22 cellular contexts compared by ENCODE assay signal in genomic region chr18:74268175-74268574, GRCh38. TPM values are rescaled to one million over a fixed set of nuclear protein-coding genes. Genes with fewer than 3 reads are reported as not detected.
DNase-seq lines count a peak whose midpoint lies in the region; ATAC-seq and TF ChIP-seq lines count a peak whose summit lies in the region.
"Had no signal": no experiment of that assay in that cellular context is flagged by ENCODE, and none has a peak within 500 bp of the region (broad histone marks: within the 10 kb centered on the region; RNA-seq: fewer than 3 reads in every experiment).

No MANE protein-coding gene starts in this region.

- H3K4me3 Mint-ChIP-seq in GM23338: no peak overlapping the region
- H3K4me3 Mint-ChIP-seq in naive B cell: no peak overlapping the region
- no peak overlapping the region for H3K4me3 Mint-ChIP-seq in stimulated activated naive B cell treated with anti-CD40 and anti-IgM and Interleukin-4, amounts not matched to agents 10 μg/mL and 1 μg/mL and 100 μg/mL, for 72 hours

- H3K4me1 ChIP-seq in GM23338 (ENCODE audit: insufficient read depth): no peaks in the 10 kb centered on the region; the same call in 1 of the 2 replicates

- DNase-seq in GM23338 (ENCODE audit: low spot score) (no peak), left lobe of liver (ENCODE audit: low spot score) (peak; percentile 47), naive B cell (no peak), AG08396 (ENCODE audit: low spot score) (no peak), middle frontal gyrus (ENCODE audit: extremely low spot score, low spot score) (no peak)
- no peak for DNase-seq in stimulated activated naive B cell treated with anti-CD40 and anti-IgM and Interleukin-4, amounts not matched to agents 10 μg/mL and 1 μg/mL and 100 μg/mL, for 72 hours
- DNase-seq: BE2C, EL, GM23248, HCEC 1CT, KG1, NCI-H1092, NCI-H1436, NCI-H187 treated with DMSO at 0.1 percent for 48 hours, NCI-H2227 treated with DMSO at 0.1 percent for 48 hours, NCI-H748 treated with DMSO at 0.1 percent for 48 hours, PC-9, SHP77 treated with DMSO at 0.1 percent for 48 hours had no signal

- H3K4me2 ChIP-seq in GM23338: no peak overlapping the region
- H3K4me2 ChIP-seq: PC-9 had no signal

- H3K4me3 ChIP-seq in GM23338: no peak overlapping the region
- H3K4me3 ChIP-seq: GM23248, PC-9 had no signal

- no peaks in the 10 kb centered on the region for H3K9me3 Mint-ChIP-seq in GM23338
- H3K9me3 Mint-ChIP-seq in naive B cell: no peaks in the 10 kb centered on the region
- no peaks in the 10 kb centered on the region for H3K9me3 Mint-ChIP-seq in stimulated activated naive B cell treated with anti-CD40 and anti-IgM and Interleukin-4, amounts not matched to agents 10 μg/mL and 1 μg/mL and 100 μg/mL, for 72 hours

- TF ChIP-seq CTCF in GM23338 (conservative IDR thresholded peaks at IDR 0.05; ENCODE audit: low read depth in 2 of 2): no peak

- peaks cover 4% of the 10 kb centered on the region for H3K27me3 Mint-ChIP-seq in GM23338 (ENCODE audit: insufficient read depth, low read depth, poor library complexity)
- H3K27me3 Mint-ChIP-seq in naive B cell: no peaks in the 10 kb centered on the region
- no peaks in the 10 kb centered on the region for H3K27me3 Mint-ChIP-seq in stimulated activated naive B cell treated with anti-CD40 and anti-IgM and Interleukin-4, amounts not matched to agents 10 μg/mL and 1 μg/mL and 100 μg/mL, for 72 hours

- H3K27ac Mint-ChIP-seq in GM23338: peak overlapping the region; percentile 53
- H3K27ac Mint-ChIP-seq in naive B cell: peak overlapping the region in 5 of 6 donors; percentile 22 to 93 (median 36)
- H3K27ac Mint-ChIP-seq in stimulated activated naive B cell treated with anti-CD40 and anti-IgM and Interleukin-4, amounts not matched to agents 10 μg/mL and 1 μg/mL and 100 μg/mL, for 72 hours: peak overlapping the region; percentile 27

- 0 out of 2 replicates have a peak overlapping the region, but pooled peaks have one; percentile 39 for H3K27ac ChIP-seq in GM23338 (ENCODE audit: low read depth)
- H3K27ac ChIP-seq: GM23248, PC-9, RWPE1 had no signal

- peaks cover 72% of the 10 kb centered on the region for H3K79me2 ChIP-seq in GM23338 (replicated peaks; ENCODE audit: insufficient read depth)

- peaks cover 35% of the 10 kb centered on the region for H3K36me3 Mint-ChIP-seq in GM23338 (ENCODE audit: low read depth)
- H3K36me3 Mint-ChIP-seq in naive B cell: peaks cover 7 to 10% of the 10 kb centered on the region in 2 donors
- H3K36me3 Mint-ChIP-seq in stimulated activated naive B cell treated with anti-CD40 and anti-IgM and Interleukin-4, amounts not matched to agents 10 μg/mL and 1 μg/mL and 100 μg/mL, for 72 hours: peaks cover 17 to 26% of the 10 kb centered on the region in 2 donors

- no peaks in the 10 kb centered on the region for H3K27me3 ChIP-seq in GM23338 (ENCODE audit: insufficient read depth)
- H3K27me3 ChIP-seq: BE2C had no signal

- ATAC-seq in GM23338 (peak; percentile 75), left lobe of liver (peak; percentile 23), naive B cell (ENCODE audit: low read depth in 2 of 2) (no peak), GM19035 (IDR thresholded peaks at IDR 0.05; ENCODE audit: unreplicated experiment) (no peak), GM18511 (IDR thresholded peaks at IDR 0.05; ENCODE audit: unreplicated experiment) (no peak)
- no peak for ATAC-seq in stimulated activated naive B cell treated with anti-CD40 and anti-IgM and Interleukin-4, amounts not matched to agents 10 μg/mL and 1 μg/mL and 100 μg/mL, for 72 hours (replicated peaks)

- H4K20me1 ChIP-seq in GM23338 (replicated peaks; ENCODE audit: insufficient read depth): peaks cover 17% of the 10 kb centered on the region

- no peaks in the 10 kb centered on the region for H3F3A ChIP-seq in GM23338 (replicated peaks; ENCODE audit: low read depth)

- H3K36me3 ChIP-seq in GM23338 (ENCODE audit: insufficient read depth): no peaks in the 10 kb centered on the region
- H3K36me3 ChIP-seq: BE2C had no signal

- H3K9me2 ChIP-seq in GM23338 (ENCODE audit: insufficient read depth): no peaks in the 10 kb centered on the region

- H3K4me1 Mint-ChIP-seq in GM23338 (peaks cover 32% of the 10 kb centered on the region), naive B cell (peaks cover 13 to 38% (median 34%) of the 10 kb centered on the region in 3 donors)
- H3K4me1 Mint-ChIP-seq in stimulated activated naive B cell treated with anti-CD40 and anti-IgM and Interleukin-4, amounts not matched to agents 10 μg/mL and 1 μg/mL and 100 μg/mL, for 72 hours: peaks cover 18 to 22% of the 10 kb centered on the region in 2 donors

- no peak overlapping the region for H2AFZ ChIP-seq in GM23338
- H2AFZ ChIP-seq: GM23248, PC-9 had no signal

TF ChIP-seq in GM23338, 12 proteins besides CTCF, POLR2A, EP300 and RAD21:
- TF ChIP-seq ZNF331 (CRISPR knock-in tag; IDR thresholded peaks at IDR 0.05; ENCODE audit: low read depth): no peak
- TF ChIP-seq, protein P1, sequence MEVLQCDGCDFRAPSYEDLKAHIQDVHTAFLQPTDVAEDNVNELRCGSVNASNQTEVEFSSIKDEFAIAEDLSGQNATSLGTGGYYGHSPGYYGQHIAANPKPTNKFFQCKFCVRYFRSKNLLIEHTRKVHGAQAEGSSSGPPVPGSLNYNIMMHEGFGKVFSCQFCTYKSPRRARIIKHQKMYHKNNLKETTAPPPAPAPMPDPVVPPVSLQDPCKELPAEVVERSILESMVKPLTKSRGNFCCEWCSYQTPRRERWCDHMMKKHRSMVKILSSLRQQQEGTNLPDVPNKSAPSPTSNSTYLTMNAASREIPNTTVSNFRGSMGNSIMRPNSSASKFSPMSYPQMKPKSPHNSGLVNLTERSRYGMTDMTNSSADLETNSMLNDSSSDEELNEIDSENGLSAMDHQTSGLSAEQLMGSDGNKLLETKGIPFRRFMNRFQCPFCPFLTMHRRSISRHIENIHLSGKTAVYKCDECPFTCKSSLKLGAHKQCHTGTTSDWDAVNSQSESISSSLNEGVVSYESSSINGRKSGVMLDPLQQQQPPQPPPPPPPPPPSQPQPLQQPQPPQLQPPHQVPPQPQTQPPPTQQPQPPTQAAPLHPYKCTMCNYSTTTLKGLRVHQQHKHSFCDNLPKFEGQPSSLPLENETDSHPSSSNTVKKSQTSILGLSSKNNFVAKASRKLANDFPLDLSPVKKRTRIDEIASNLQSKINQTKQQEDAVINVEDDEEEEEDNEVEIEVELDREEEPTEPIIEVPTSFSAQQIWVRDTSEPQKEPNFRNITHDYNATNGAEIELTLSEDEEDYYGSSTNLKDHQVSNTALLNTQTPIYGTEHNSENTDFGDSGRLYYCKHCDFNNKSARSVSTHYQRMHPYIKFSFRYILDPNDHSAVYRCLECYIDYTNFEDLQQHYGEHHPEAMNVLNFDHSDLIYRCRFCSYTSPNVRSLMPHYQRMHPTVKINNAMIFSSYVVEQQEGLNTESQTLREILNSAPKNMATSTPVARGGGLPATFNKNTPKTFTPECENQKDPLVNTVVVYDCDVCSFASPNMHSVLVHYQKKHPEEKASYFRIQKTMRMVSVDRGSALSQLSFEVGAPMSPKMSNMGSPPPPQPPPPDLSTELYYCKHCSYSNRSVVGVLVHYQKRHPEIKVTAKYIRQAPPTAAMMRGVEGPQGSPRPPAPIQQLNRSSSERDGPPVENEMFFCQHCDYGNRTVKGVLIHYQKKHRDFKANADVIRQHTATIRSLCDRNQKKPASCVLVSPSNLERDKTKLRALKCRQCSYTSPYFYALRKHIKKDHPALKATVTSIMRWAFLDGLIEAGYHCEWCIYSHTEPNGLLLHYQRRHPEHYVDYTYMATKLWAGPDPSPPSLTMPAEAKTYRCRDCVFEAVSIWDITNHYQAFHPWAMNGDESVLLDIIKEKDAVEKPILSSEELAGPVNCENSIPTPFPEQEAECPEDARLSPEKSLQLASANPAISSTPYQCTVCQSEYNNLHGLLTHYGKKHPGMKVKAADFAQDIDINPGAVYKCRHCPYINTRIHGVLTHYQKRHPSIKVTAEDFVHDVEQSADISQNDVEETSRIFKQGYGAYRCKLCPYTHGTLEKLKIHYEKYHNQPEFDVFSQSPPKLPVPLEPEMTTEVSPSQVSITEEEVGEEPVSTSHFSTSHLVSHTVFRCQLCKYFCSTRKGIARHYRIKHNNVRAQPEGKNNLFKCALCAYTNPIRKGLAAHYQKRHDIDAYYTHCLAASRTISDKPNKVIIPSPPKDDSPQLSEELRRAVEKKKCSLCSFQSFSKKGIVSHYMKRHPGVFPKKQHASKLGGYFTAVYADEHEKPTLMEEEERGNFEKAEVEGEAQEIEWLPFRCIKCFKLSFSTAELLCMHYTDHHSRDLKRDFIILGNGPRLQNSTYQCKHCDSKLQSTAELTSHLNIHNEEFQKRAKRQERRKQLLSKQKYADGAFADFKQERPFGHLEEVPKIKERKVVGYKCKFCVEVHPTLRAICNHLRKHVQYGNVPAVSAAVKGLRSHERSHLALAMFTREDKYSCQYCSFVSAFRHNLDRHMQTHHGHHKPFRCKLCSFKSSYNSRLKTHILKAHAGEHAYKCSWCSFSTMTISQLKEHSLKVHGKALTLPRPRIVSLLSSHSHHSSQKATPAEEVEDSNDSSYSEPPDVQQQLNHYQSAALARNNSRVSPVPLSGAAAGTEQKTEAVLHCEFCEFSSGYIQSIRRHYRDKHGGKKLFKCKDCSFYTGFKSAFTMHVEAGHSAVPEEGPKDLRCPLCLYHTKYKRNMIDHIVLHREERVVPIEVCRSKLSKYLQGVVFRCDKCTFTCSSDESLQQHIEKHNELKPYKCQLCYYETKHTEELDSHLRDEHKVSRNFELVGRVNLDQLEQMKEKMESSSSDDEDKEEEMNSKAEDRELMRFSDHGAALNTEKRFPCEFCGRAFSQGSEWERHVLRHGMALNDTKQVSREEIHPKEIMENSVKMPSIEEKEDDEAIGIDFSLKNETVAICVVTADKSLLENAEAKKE (CRISPR knock-in tag; IDR thresholded peaks at IDR 0.05): no peak
- TF ChIP-seq POLR2AphosphoS5 (IDR thresholded peaks at IDR 0.05; ENCODE audit: low read depth): no peak
- no peak for TF ChIP-seq EZH2phosphoT487 (IDR thresholded peaks at IDR 0.05; ENCODE audit: unreplicated experiment)
- no peak for TF ChIP-seq ZNF114 (CRISPR knock-in tag; IDR thresholded peaks at IDR 0.05)

RNA-seq across cellular contexts. Expression of gene CYB5A, which starts 23.6 kb away (rescaled TPM):
- total RNA-seq in GM23338 (2014; rRNA removed; shearing (Covaris generic)): 122 and 136 TPM in 2 replicates
- polyA plus RNA-seq in GM23338 (2016; fragmentation: Nextera tagmentation; extraction: Ambion mirVana) (274 and 283 TPM in 2 replicates), naive B cell (ENCODE audit: low read depth in 6 of 6) (100 to 1,000 TPM in 5 of 6 donors, 10 to 100 TPM in 1; 64.2 to 214 (median 151) TPM)
- total RNA-seq in left lobe of liver: 984 TPM

RNA-seq across cellular contexts. Expression of gene C18orf63, which starts 47.5 kb away (rescaled TPM):
- total RNA-seq in GM23338 (2014; rRNA removed; shearing (Covaris generic)): not detected in 2 replicates
- polyA plus RNA-seq in GM23338 (2016; fragmentation: Nextera tagmentation; extraction: Ambion mirVana) (not detected in 2 replicates), naive B cell (ENCODE audit: low read depth in 6 of 6) (not detected)
- total RNA-seq in left lobe of liver: not detected
- total RNA-seq: GM23248, HT1080, PC-9 had no signal
- polyA plus RNA-seq: GM23248 had no signal

Comparison
In these comparisons a context has a peak if more than half of its experiments do, and no peak if none do; other contexts are left out.
1. ATAC-seq: peak in GM23338 (single experiment) and left lobe of liver (single experiment); none in naive B cell (0 of 2), stimulated activated naive B cell treated with anti-CD40 and anti-IgM and Interleukin-4, amounts not matched to agents 10 μg/mL and 1 μg/mL and 100 μg/mL, for 72 hours (0 of 2), GM19035 (single experiment) and GM18511 (single experiment).
2. Peak in every context shown above with its lines, with median percentiles within 50 percentile points of each other: H3K27ac Mint-ChIP-seq.